8 cellular contexts compared by ENCODE assay signal in genomic region chr4:113762061-113762850, GRCh38. TPM values are rescaled to one million over a fixed set of nuclear protein-coding genes. Genes with fewer than 3 reads are reported as not detected.
A peak's percentile ranks its signal among the peaks of the same experiment; 100 is the strongest.
DNase-seq lines count a peak whose midpoint lies in the region; ATAC-seq and TF ChIP-seq lines count a peak whose summit lies in the region.

No MANE protein-coding gene starts in this region.

- H3K36me3 ChIP-seq in WERI-Rb-1 (peaks cover 3% of the 10 kb centered on the region), mammary epithelial cell (ENCODE audit: insufficient read depth, low read length) (no peaks in the 10 kb centered on the region), skeletal muscle satellite cell (ENCODE audit: insufficient read depth, low read length) (peaks cover 5% of the 10 kb centered on the region)

- in situ Hi-C loops in ACHN (cut with HindIII; ENCODE audit: low pct_ligation_motif_present, low pct_unique_long_range_greater_than_20kb, low sequenced_read_pairs): no loop called here
- in situ Hi-C loops in mammary epithelial cell (cut with MboI; ENCODE audit: low sequenced_read_pairs in 2 of 2): loop anchor here in 1 of 2 donors (5.0 to 25.0 kb wide), 2 partner anchors 220 to 375 kb away; no protein-coding TSS in a partner anchor

- ATAC-seq in GM18868 (IDR thresholded peaks at IDR 0.05; ENCODE audit: unreplicated experiment) (peak; percentile 65), HG03103 (IDR thresholded peaks at IDR 0.05; ENCODE audit: low read depth, unreplicated experiment) (peak; percentile 49)

- peaks cover 8% of the 10 kb centered on the region for H3K4me1 ChIP-seq in mammary epithelial cell (ENCODE audit: insufficient read depth, low read length)
- H3K4me1 ChIP-seq in skeletal muscle satellite cell (ENCODE audit: control insufficient read depth, insufficient read depth, low read length): peaks cover 18% of the 10 kb centered on the region

- CTCF ChIA-PET in mammary epithelial cell (lab: Charles Lee; ENCODE audit: low non-redundant PET): no interaction called here

- peak overlapping the region; percentile 94 for H3K4me2 ChIP-seq in mammary epithelial cell (ENCODE audit: insufficient read depth, low read depth, low read length)
- H3K4me2 ChIP-seq in skeletal muscle satellite cell (ENCODE audit: low read length): peak overlapping the region; percentile 90

- TF ChIP-seq CTCF in WERI-Rb-1 (IDR thresholded peaks at IDR 0.05; ENCODE audit: low read depth, low read length) (no peak), mammary epithelial cell (conservative IDR thresholded peaks at IDR 0.05 in 1 of 2, IDR thresholded peaks at IDR 0.05 in 1 of 2; ENCODE audit: extremely low read depth in 1 of 2, insufficient read depth in 1 of 2, low read depth in 1 of 2, low read length in 2 of 2) (no peak)

- no peaks in the 10 kb centered on the region for H3K27me3 ChIP-seq in WERI-Rb-1 (ENCODE audit: insufficient read depth, low read depth, severe bottlenecking)
- H3K27me3 ChIP-seq in mammary epithelial cell (ENCODE audit: insufficient read depth, low read length): no peaks in the 10 kb centered on the region
- H3K27me3 ChIP-seq in skeletal muscle satellite cell (ENCODE audit: control insufficient read depth, insufficient read depth, low read length): no peaks in the 10 kb centered on the region

- intact Hi-C loops in mammary epithelial cell (cut with micrococcal nuclease): loop anchor here (1.0 to 5.0 kb wide), 6 partner anchors 90 to 615 kb away; partner anchors contain the start of gene ARSJ

- H3K9ac ChIP-seq in mammary epithelial cell (ENCODE audit: insufficient read depth, low read length) (peak overlapping the region; percentile 91), skeletal muscle satellite cell (ENCODE audit: low read depth, low read length) (peak overlapping the region; percentile 94)

- dilution Hi-C loops in mammary epithelial cell (cut with HindIII; ENCODE audit: low sequenced_read_pairs): no loop called here

- no peaks in the 10 kb centered on the region for H4K20me1 ChIP-seq in mammary epithelial cell (ENCODE audit: insufficient read depth, low read length)

- H3K79me2 ChIP-seq in mammary epithelial cell (ENCODE audit: insufficient read depth, low read length): peaks cover 34% of the 10 kb centered on the region

- peak overlapping the region; percentile 86 for H2AFZ ChIP-seq in mammary epithelial cell (ENCODE audit: low read depth, low read length)

- BruUV-seq in mammary epithelial cell (replicated peaks; lab: Mats Ljungman, UMichigan): TSS peak; percentile 53

- peak; percentile 99 for DNase-seq in ACHN
- peak; percentile 92 for DNase-seq in NCI-H2196 (lab: John Stamatoyannopoulos, UW; ENCODE audit: unreplicated experiment)
- peak; percentile 100 for DNase-seq in WERI-Rb-1
- peak; percentile 99 for DNase-seq in mammary epithelial cell

- H3K4me3 ChIP-seq in WERI-Rb-1 (ENCODE audit: low read depth, low read length) (peak overlapping the region; percentile 68), mammary epithelial cell (replicated peaks in 1 of 3; ENCODE audit: insufficient read depth in 1 of 3, low read depth in 2 of 3, low read length in 3 of 3) (peak overlapping the region; percentile 77 to 78 (median 78)), iPS-18c (ENCODE audit: insufficient read depth, low read depth, low read length) (peak overlapping the region; percentile 87), skeletal muscle satellite cell (ENCODE audit: low read length) (peak overlapping the region; percentile 77)

- under 1% methylated on average over 25 of the region's 44 CpGs for WGBS in mammary epithelial cell (ENCODE audit: low coverage, missing lambda C conversion rate)

- H3K27ac ChIP-seq in WERI-Rb-1 (peak overlapping the region; percentile 91), mammary epithelial cell (ENCODE audit: insufficient read depth, low read depth, low read length) (peak overlapping the region; percentile 95)

- H3K9me3 ChIP-seq in WERI-Rb-1 (ENCODE audit: severe bottlenecking) (no peaks in the 10 kb centered on the region), mammary epithelial cell (replicated peaks; ENCODE audit: insufficient read depth, low read length) (no peaks in the 10 kb centered on the region), iPS-18c (ENCODE audit: control insufficient read depth, insufficient read depth, low read length) (no peaks in the 10 kb centered on the region), skeletal muscle satellite cell (replicated peaks; ENCODE audit: low read length) (no peaks in the 10 kb centered on the region)

RNA-seq across cellular contexts. Expression of gene CAMK2D, which starts 0.7 kb away (rescaled TPM):
- total RNA-seq in mammary epithelial cell: 10 to 100 TPM; 36.3 to 63.8 TPM
- polyA plus RNA-seq in mammary epithelial cell: 11.2 TPM
- polyA minus RNA-seq in mammary epithelial cell: 27.0 TPM
- total RNA-seq in skeletal muscle satellite cell (2012; rRNA removed): 147 and 158 TPM in 2 replicates

Comparison
In these comparisons a context has a peak if more than half of its experiments do, and no peak if none do; other contexts are left out.
1. Peak in every context shown above with its lines: DNase-seq, ATAC-seq, H3K4me3 ChIP-seq and H3K27ac ChIP-seq.